1 cellular context compared by ENCODE assay signal in the genomic region with DNA sequence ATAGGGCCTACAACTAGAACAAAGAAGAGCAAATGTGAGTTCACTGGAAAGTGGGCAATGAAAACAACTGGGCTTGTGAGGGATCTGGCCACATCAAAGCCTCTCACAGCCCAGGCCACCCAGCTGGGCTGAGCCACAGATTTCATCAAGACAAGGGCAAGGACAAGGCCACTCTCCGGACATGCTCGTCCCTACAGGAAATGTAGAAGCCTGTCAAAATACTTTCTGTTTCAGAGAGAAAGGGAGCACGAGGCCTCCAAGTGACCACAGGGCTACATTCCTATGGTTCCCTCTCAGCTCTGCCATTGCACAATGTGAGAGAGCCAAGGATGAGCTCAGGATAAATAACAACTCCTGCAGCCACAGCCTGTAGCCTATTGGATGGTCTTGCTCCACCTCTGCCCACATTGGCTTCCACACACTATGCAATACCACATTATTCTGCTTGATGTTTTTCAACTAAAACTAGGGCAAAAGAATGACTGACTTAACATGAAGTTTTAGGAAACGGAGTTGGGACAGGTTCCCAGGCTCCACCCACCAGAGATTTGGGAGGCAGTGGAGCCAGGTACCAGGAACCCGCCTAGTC.
A peak's percentile ranks its signal among the peaks of the same experiment; 100 is the strongest.
TF ChIP-seq lines count a peak whose summit lies in the region.

No MANE protein-coding gene starts in this region.

TF ChIP-seq in H1, 55 proteins besides CTCF, POLR2A, EP300 and RAD21:
- TF ChIP-seq MAFK (IDR thresholded peaks at IDR 0.05; ENCODE audit: low read depth, low read length), result no peak
- peak; percentile 67; the same call in 1 of the 2 replicates for TF ChIP-seq CEBPB (IDR thresholded peaks at IDR 0.05; ENCODE audit: low read depth, low read length)
- no peak for TF ChIP-seq SIRT6 (IDR thresholded peaks at IDR 0.05; ENCODE audit: low read length)
- no peak for TF ChIP-seq ZNF274 (IDR thresholded peaks at IDR 0.05; ENCODE audit: borderline replicate concordance, extremely low read depth, low read length)
